22 cellular contexts compared by ENCODE assay signal in genomic region chr6:132404330-132404729, GRCh38. TPM values are rescaled to one million over a fixed set of nuclear protein-coding genes. Genes with fewer than 3 reads are reported as not detected.
"Had no signal": no experiment of that assay in that cellular context is flagged by ENCODE, and none has a peak within 500 bp of the region (broad histone marks: within the 10 kb centered on the region; RNA-seq: fewer than 3 reads in every experiment).

No MANE protein-coding gene starts in this region.

- H3K9me3 Mint-ChIP-seq: activated B cell treated with CpG ODN at 0.5 μM for 24 hours; activated CD8-positive, alpha-beta T cell treated with anti-CD3 and anti-CD28 coated beads for 36 hours; activated naive CD4-positive, alpha-beta T cell treated with anti-CD3 and anti-CD28 coated beads for 36 hours; activated T-helper 2 cell treated with anti-CD3 and anti-CD28 coated beads, Interferon-gamma antibody, Interleukin-2, Interleukin-4, amounts not matched to agents 10 μg/mL and 5 μg/mL and 100 μg/mL, durations not matched to agents 14 hours and 24 hours and 36 hours; central memory CD8-positive, alpha-beta T cell; endodermal cell; naive thymus-derived CD8-positive, alpha-beta T cell had no signal

- H3K9me3 ChIP-seq: colonic mucosa, prostate gland, right atrium auricular region, tibial nerve had no signal

- H3K4me1 ChIP-seq: colonic mucosa, prostate gland had no signal

- H3K36me3 ChIP-seq: colonic mucosa, prostate gland, right atrium auricular region, tibial nerve had no signal

- H3K4me3 Mint-ChIP-seq: activated B cell treated with CpG ODN at 0.5 μM for 24 hours; activated CD8-positive, alpha-beta T cell treated with anti-CD3 and anti-CD28 coated beads for 36 hours; activated naive CD4-positive, alpha-beta T cell treated with anti-CD3 and anti-CD28 coated beads for 36 hours; central memory CD8-positive, alpha-beta T cell; endodermal cell; naive thymus-derived CD8-positive, alpha-beta T cell had no signal

- H3K4me3 ChIP-seq: colonic mucosa, prostate gland, right atrium auricular region, tibial nerve had no signal

- DNase-seq: activated B cell treated with CpG ODN at 0.5 μM for 24 hours; activated CD4-positive, alpha-beta T cell treated with anti-CD3 and anti-CD28 coated beads for 4 hours; activated CD8-positive, alpha-beta T cell treated with anti-CD3 and anti-CD28 coated beads for 36 hours; activated T-cell treated with anti-CD3 and anti-CD28 coated beads, Interleukin-2, amount 50 U/mL, for 1 hour; anterior cingulate cortex; colonic mucosa; endodermal cell; naive thymus-derived CD8-positive, alpha-beta T cell; occipital lobe; stimulated activated CD4-positive, alpha-beta T cell treated with anti-CD3 and anti-CD28 coated beads, Interleukin-12 subunit alpha, Interleukin-12 subunit beta, amount 100 ng/mL, for 4 hours; stimulated activated CD4-positive, alpha-beta T cell treated with anti-CD3 and anti-CD28 coated beads, Interleukin-1b, Interleukin-23, amount 100 ng/mL, for 48 hours; stimulated activated CD8-positive, alpha-beta memory T cell treated with anti-CD3 and anti-CD28 coated beads, Interleukin-4, amount 100 ng/mL, for 48 hours; stimulated activated naive CD8-positive, alpha-beta T cell treated with anti-CD3 and anti-CD28 coated beads, Interleukin-15, Interleukin-2, amounts not matched to agents 100 U/mL and 50 U/mL, for 24 hours; substantia nigra had no signal

- ATAC-seq: naive thymus-derived CD8-positive, alpha-beta T cell; stimulated activated naive CD8-positive, alpha-beta T cell treated with anti-CD3 and anti-CD28 coated beads, Interleukin-15, Interleukin-2, amounts not matched to agents 100 U/mL and 50 U/mL, for 24 hours had no signal

- H3K27ac ChIP-seq: colonic mucosa, epithelial cell of prostate, prostate gland, right atrium auricular region, tibial nerve had no signal

- H3K27me3 ChIP-seq: right atrium auricular region had no signal

- H3K27ac Mint-ChIP-seq: activated B cell treated with CpG ODN at 0.5 μM for 24 hours; activated CD8-positive, alpha-beta T cell treated with anti-CD3 and anti-CD28 coated beads for 36 hours; activated naive CD4-positive, alpha-beta T cell treated with anti-CD3 and anti-CD28 coated beads for 36 hours; activated T-helper 2 cell treated with anti-CD3 and anti-CD28 coated beads, Interferon-gamma antibody, Interleukin-2, Interleukin-4, amounts not matched to agents 10 μg/mL and 5 μg/mL and 100 μg/mL, durations not matched to agents 14 hours and 24 hours and 36 hours; endodermal cell; naive thymus-derived CD8-positive, alpha-beta T cell had no signal

- FAIRE-seq: urothelium cell line had no signal

RNA-seq across cellular contexts. Expression of gene MOXD1, which starts 3.1 kb away (rescaled TPM):
- total RNA-seq: activated CD8-positive, alpha-beta T cell treated with anti-CD3 and anti-CD28 coated beads for 36 hours; activated naive CD4-positive, alpha-beta T cell treated with anti-CD3 and anti-CD28 coated beads for 36 hours; activated T-helper 2 cell treated with anti-CD3 and anti-CD28 coated beads, Interferon-gamma antibody, Interleukin-2, Interleukin-4, amounts not matched to agents 10 μg/mL and 5 μg/mL and 100 μg/mL, durations not matched to agents 14 hours and 24 hours and 36 hours had no signal
- polyA plus RNA-seq: naive thymus-derived CD8-positive, alpha-beta T cell had no signal
